In the genomic region with DNA sequence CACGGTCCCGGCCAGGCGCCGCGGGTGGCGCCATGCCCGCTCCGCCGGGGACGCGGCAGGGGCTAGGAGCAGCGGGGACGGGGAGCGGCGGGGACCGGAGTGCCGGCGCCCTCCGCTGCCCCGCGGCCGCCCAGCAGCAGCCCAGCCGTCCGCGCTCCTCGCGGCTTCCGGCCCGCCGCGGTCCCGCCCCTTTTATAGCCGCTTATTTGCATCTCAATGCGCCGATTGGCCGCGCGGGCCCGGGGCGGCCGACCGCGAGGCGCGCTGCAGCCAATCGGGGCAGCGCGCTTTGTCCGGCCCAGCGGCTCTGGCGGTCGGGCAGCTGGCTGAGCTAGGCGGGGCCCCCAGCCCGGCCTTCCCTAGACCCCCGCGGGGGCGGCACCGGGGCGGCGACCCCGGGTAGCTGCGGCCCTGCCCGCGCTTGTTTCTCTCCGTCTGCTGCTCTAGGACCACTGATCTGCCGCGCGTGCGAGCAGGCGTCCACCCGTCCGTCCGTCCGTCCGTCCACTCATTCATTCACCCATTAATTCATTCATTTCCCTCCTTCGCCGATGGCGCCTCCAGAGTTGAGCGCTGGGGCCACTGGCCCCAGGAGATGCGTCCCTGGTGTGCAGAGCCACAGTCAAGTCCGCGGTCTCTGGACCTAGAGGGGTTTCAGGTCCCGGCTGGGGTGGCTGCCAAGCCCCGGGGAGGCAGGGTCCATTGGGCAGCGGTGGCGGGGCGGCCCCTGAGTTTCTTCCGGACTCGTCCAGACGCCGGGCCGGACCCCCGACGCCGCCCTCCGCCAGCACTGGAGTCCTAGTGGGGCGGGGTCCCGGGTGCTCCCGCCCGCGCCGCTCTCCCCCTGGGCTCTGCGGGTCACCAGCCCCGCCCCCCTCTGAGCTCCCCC, we compare ENCODE assay signal across 8 cellular contexts. TPM values are rescaled to one million over a fixed set of nuclear protein-coding genes. Genes with fewer than 3 reads are reported as not detected.
A peak's percentile ranks its signal among the peaks of the same experiment; 100 is the strongest.
DNase-seq lines count a peak whose midpoint lies in the region; ATAC-seq and TF ChIP-seq lines count a peak whose summit lies in the region.

A gene with protein sequence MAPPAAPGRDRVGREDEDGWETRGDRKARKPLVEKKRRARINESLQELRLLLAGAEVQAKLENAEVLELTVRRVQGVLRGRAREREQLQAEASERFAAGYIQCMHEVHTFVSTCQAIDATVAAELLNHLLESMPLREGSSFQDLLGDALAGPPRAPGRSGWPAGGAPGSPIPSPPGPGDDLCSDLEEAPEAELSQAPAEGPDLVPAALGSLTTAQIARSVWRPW (minus strand): TSS at position 167 of the 889 bp plus-strand sequence. CDS start 133 bp downstream, at position 34.

- H3K36me3 ChIP-seq in Karpas-422 (ENCODE audit: insufficient read depth, low read length) (peaks cover 6% of the 10 kb centered on the region; the same call in 1 of the 2 replicates), neural cell (ENCODE audit: insufficient read depth, low read length) (no peaks in the 10 kb centered on the region)

- H3K4me2 ChIP-seq in Karpas-422 (ENCODE audit: low read depth, low read length, poor library complexity, severe bottlenecking): peak within 1 kb of the TSS; percentile 61
- peak within 1 kb of the TSS; percentile 76 for H3K4me2 ChIP-seq in neural cell (ENCODE audit: low read length)

- H3K9me3 ChIP-seq in Karpas-422 (ENCODE audit: low read length) (no peaks in the 10 kb centered on the region), neural cell (ENCODE audit: low read length) (no peaks in the 10 kb centered on the region)

- H3K9me2 ChIP-seq in Karpas-422 (replicated peaks; ENCODE audit: insufficient read depth, low read length) (no peaks in the 10 kb centered on the region), neural cell (ENCODE audit: insufficient read depth, low read length) (no peaks in the 10 kb centered on the region)

- DNase-seq in DMS79 treated with DMSO at 0.1 percent for 48 hours (lab: John Stamatoyannopoulos, UW) (peak; percentile 90), Karpas-422 (peak; percentile 91), RKO (ENCODE audit: low spot score) (peak; percentile 93), fibroblast of the conjunctiva (ENCODE audit: low read depth) (peak; percentile 57)
- DNase-seq in stimulated activated naive CD8-positive, alpha-beta T cell treated with anti-CD3 and anti-CD28 coated beads, Interleukin-15, Interleukin-2, amounts not matched to agents 100 U/mL and 50 U/mL, for 24 hours: peak; percentile 84

- H3K27ac ChIP-seq in Karpas-422 (ENCODE audit: low read length): no peak within 1 kb of the TSS
- peak within 1 kb of the TSS; percentile 65 for H3K27ac ChIP-seq in neural cell (ENCODE audit: low read length)

- H2AFZ ChIP-seq in Karpas-422 (ENCODE audit: low read length) (no peak within 1 kb of the TSS), neural cell (ENCODE audit: low read depth, low read length) (peak within 1 kb of the TSS; percentile 73)

- H3K4me3 ChIP-seq in Karpas-422 (ENCODE audit: low read length) (peak within 1 kb of the TSS; percentile 59; the same call in 1 of the 2 replicates), neural cell (ENCODE audit: low read length) (peak within 1 kb of the TSS; percentile 72)

- peak within 1 kb of the TSS; percentile 79 for H3K4me3 Mint-ChIP-seq in activated T-helper 17 cell treated with anti-CD3 and anti-CD28 coated beads, Interleukin-2, amount 50 U/mL, for 72 hours

- H4K20me1 ChIP-seq in Karpas-422 (ENCODE audit: insufficient read depth, low read depth, low read length): no peaks in the 10 kb centered on the region
- no peaks in the 10 kb centered on the region for H4K20me1 ChIP-seq in neural cell (ENCODE audit: insufficient read depth)

- H3K9ac ChIP-seq in Karpas-422 (ENCODE audit: low read length): peak within 1 kb of the TSS; percentile 63
- H3K9ac ChIP-seq in neural cell (ENCODE audit: low read length): peak within 1 kb of the TSS; percentile 74

- TF ChIP-seq EP300 in neural cell (conservative IDR thresholded peaks at IDR 0.05; ENCODE audit: poor library complexity, severe bottlenecking): no peak

- no peak within 1 kb of the TSS for H3K27ac Mint-ChIP-seq in activated T-helper 17 cell treated with anti-CD3 and anti-CD28 coated beads, Interleukin-2, amount 50 U/mL, for 72 hours

- H3K27me3 Mint-ChIP-seq in activated T-helper 17 cell treated with anti-CD3 and anti-CD28 coated beads, Interleukin-2, amount 50 U/mL, for 72 hours: peaks cover 16% of the 10 kb centered on the region

- no peaks in the 10 kb centered on the region for H3K9me3 Mint-ChIP-seq in activated T-helper 17 cell treated with anti-CD3 and anti-CD28 coated beads, Interleukin-2, amount 50 U/mL, for 72 hours

- H3K79me2 ChIP-seq in Karpas-422 (ENCODE audit: low read length) (no peaks in the 10 kb centered on the region), neural cell (replicated peaks; ENCODE audit: insufficient read depth, low read length) (peaks cover 7% of the 10 kb centered on the region)

- H3K4me1 Mint-ChIP-seq in activated T-helper 17 cell treated with anti-CD3 and anti-CD28 coated beads, Interleukin-2, amount 50 U/mL, for 72 hours: no peaks in the 10 kb centered on the region

- H3K36me3 Mint-ChIP-seq in activated T-helper 17 cell treated with anti-CD3 and anti-CD28 coated beads, Interleukin-2, amount 50 U/mL, for 72 hours (ENCODE audit: low read depth): peaks cover 2% of the 10 kb centered on the region

- no peaks in the 10 kb centered on the region for H3F3A ChIP-seq in neural cell (ENCODE audit: insufficient read depth, low read length, poor library complexity, severe bottlenecking)

- peak; percentile 91 for ATAC-seq in GM21786 (IDR thresholded peaks at IDR 0.05; ENCODE audit: unreplicated experiment)
- peak; percentile 96 for ATAC-seq in activated T-helper 17 cell treated with anti-CD3 and anti-CD28 coated beads, Interleukin-2, amount 50 U/mL, for 72 hours (replicated peaks)
- peak; percentile 85 for ATAC-seq in stimulated activated naive CD8-positive, alpha-beta T cell treated with anti-CD3 and anti-CD28 coated beads, Interleukin-15, Interleukin-2, amounts not matched to agents 100 U/mL and 50 U/mL, for 24 hours

- peak; percentile 51 for TF ChIP-seq CTCF in neural cell (IDR thresholded peaks at IDR 0.05; ENCODE audit: poor library complexity, severe bottlenecking)

- H3K27me3 ChIP-seq in Karpas-422 (ENCODE audit: low read length) (no peaks in the 10 kb centered on the region), neural cell (ENCODE audit: insufficient read depth, low read depth, low read length) (no peaks in the 10 kb centered on the region)

- peaks cover 10% of the 10 kb centered on the region for H3K4me1 ChIP-seq in Karpas-422 (ENCODE audit: low read length)

- TF ChIP-seq RAD21 in neural cell (conservative IDR thresholded peaks at IDR 0.05): peak; percentile 52

TF ChIP-seq in neural cell, 6 proteins besides CTCF, POLR2A, EP300 and RAD21:
- TF ChIP-seq POLR2AphosphoS5 (IDR thresholded peaks at IDR 0.05): peak; percentile 92
- TF ChIP-seq EZH2 (IDR thresholded peaks at IDR 0.05; ENCODE audit: borderline replicate concordance, insufficient read depth, low read length, poor library complexity, severe bottlenecking): no peak
- peak; percentile 80 for TF ChIP-seq MXI1 (conservative IDR thresholded peaks at IDR 0.05; ENCODE audit: poor library complexity, severe bottlenecking)

RNA-seq across cellular contexts. Expression of the gene that starts here (rescaled TPM):
- total RNA-seq in Karpas-422 (2014; rRNA removed; shearing (Covaris generic); ENCODE audit: low replicate concordance): 3.3 and 25.8 TPM in 2 replicates
- 1 to 10 TPM; 1.3 to 4.8 TPM for total RNA-seq in activated T-helper 17 cell treated with anti-CD3 and anti-CD28 coated beads, Interleukin-2, amount 50 U/mL, for 72 hours
- polyA plus RNA-seq in neural cell: 236 and 237 TPM in 2 replicates
- 38.5 and 55.3 TPM in 2 replicates for polyA minus RNA-seq in neural cell
